17 cellular contexts compared by ENCODE assay signal in the genomic region with DNA sequence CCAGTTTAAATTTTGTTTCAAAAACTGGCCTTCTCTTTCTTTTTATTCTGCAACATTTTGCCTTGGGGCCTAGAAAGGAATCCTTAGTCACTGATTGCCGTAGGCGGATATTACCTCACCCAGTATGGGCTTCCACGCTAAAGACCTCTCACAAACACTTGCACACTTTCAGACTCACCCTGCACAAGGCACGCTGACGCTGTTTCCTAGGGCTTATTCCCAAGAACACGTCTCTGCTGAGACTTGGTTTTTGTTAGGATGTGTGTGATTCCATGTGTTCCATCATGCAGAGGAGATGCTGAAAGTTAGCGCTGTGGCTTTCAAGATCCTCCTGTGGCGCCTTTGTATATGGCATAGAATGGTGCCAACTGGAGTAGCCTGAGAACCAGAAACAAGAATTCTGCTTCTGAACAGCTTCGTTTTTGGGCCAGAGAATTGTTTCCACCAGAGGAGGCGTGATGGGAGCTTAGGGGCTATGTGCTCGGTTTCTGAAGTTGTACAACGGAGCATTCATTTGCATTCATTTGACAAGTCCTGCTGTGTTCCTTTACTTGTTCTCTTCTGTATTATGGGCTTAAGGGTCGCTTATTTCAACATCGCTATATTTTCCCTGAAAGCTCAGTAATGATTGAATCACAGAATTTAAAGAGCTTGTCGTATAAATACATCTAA.
A peak's percentile ranks its signal among the peaks of the same experiment; 100 is the strongest.
DNase-seq lines count a peak whose midpoint lies in the region; ATAC-seq, FAIRE-seq and TF ChIP-seq lines count a peak whose summit lies in the region.
"Had no signal": no experiment of that assay in that cellular context is flagged by ENCODE, and none has a peak within 500 bp of the region (broad histone marks: within the 10 kb centered on the region; RNA-seq: fewer than 3 reads in every experiment).

No MANE protein-coding gene starts in this region.

- H3K4me1 Mint-ChIP-seq in activated CD4-positive, alpha-beta T cell treated with anti-CD3 and anti-CD28 coated beads, Interleukin-2, amount 10 ng/mL, durations not matched to agents 7 days and 5 days: peaks cover 24% of the 10 kb centered on the region
- peaks cover 15% of the 10 kb centered on the region for H3K4me1 Mint-ChIP-seq in progenitor cell of endocrine pancreas (ENCODE audit: low read depth)

- H3K27ac ChIP-seq in mammary epithelial cell (ENCODE audit: insufficient read depth, low read depth, low read length) (peak overlapping the region; percentile 3), mesenchymal stem cell (ENCODE audit: low read length, poor library complexity, severe bottlenecking) (peak overlapping the region; percentile 36), smooth muscle cell (ENCODE audit: low read depth) (peak overlapping the region; percentile 89)

- H3F3A ChIP-seq in smooth muscle cell (ENCODE audit: low read depth): peaks cover 5% of the 10 kb centered on the region

- H3K9me3 ChIP-seq in mammary epithelial cell (replicated peaks; ENCODE audit: insufficient read depth, low read length) (no peaks in the 10 kb centered on the region), mesenchymal stem cell (ENCODE audit: control insufficient read depth, low read length) (no peaks in the 10 kb centered on the region), smooth muscle cell (replicated peaks; ENCODE audit: low read depth) (no peaks in the 10 kb centered on the region)

- no peak for TF ChIP-seq CTCF in mammary epithelial cell (conservative IDR thresholded peaks at IDR 0.05 in 1 of 2, IDR thresholded peaks at IDR 0.05 in 1 of 2; ENCODE audit: extremely low read depth in 1 of 2, insufficient read depth in 1 of 2, low read depth in 1 of 2, low read length in 2 of 2)
- no peak for TF ChIP-seq CTCF in smooth muscle cell (IDR thresholded peaks at IDR 0.05; ENCODE audit: borderline replicate concordance, insufficient read depth, poor library complexity, severe bottlenecking)
- TF ChIP-seq CTCF in progenitor cell of endocrine pancreas (IDR thresholded peaks at IDR 0.05; ENCODE audit: unreplicated experiment): no peak

- POLR2A ChIA-PET in activated CD4-positive, alpha-beta T cell treated with anti-CD3 and anti-CD28 coated beads, Interleukin-2, amount 10 ng/mL, durations not matched to agents 7 days and 5 days (lab: Charles Lee): no interaction called here

- H3K4me3 ChIP-seq in mammary epithelial cell (replicated peaks in 1 of 3; ENCODE audit: insufficient read depth in 1 of 3, low read depth in 2 of 3, low read length in 3 of 3): no peak overlapping the region
- no peak overlapping the region for H3K4me3 ChIP-seq in mesenchymal stem cell (ENCODE audit: insufficient read depth in 1 of 2, low read depth in 1 of 2, low read length in 2 of 2)
- no peak overlapping the region for H3K4me3 ChIP-seq in smooth muscle cell

- dilution Hi-C loops in mammary epithelial cell (cut with HindIII; ENCODE audit: low sequenced_read_pairs): no loop called here

- H3K23ac ChIP-seq in mesenchymal stem cell (ENCODE audit: low read length in 2 of 2): no peak overlapping the region

- H3K27me3 ChIP-seq in mammary epithelial cell (ENCODE audit: insufficient read depth, low read length): no peaks in the 10 kb centered on the region
- H3K27me3 ChIP-seq in mesenchymal stem cell (ENCODE audit: control insufficient read depth in 1 of 2, insufficient read depth in 1 of 2, low read length in 2 of 2): no peaks in the 10 kb centered on the region
- H3K27me3 ChIP-seq in smooth muscle cell (ENCODE audit: low read depth): no peaks in the 10 kb centered on the region

- no peak overlapping the region for H4K8ac ChIP-seq in mesenchymal stem cell (ENCODE audit: low read length)

- H2BK120ac ChIP-seq in mesenchymal stem cell (ENCODE audit: low read depth, low read length): no peak overlapping the region

- no peak overlapping the region for H3K4ac ChIP-seq in mesenchymal stem cell (ENCODE audit: low read depth in 1 of 2, low read length in 2 of 2)

- no peak for FAIRE-seq in H54 (lab: Jason Lieb, UNC)
- FAIRE-seq: A204.1 had no signal

- H4K20me1 ChIP-seq in mammary epithelial cell (ENCODE audit: insufficient read depth, low read length) (no peaks in the 10 kb centered on the region), smooth muscle cell (ENCODE audit: low read depth) (no peaks in the 10 kb centered on the region)

- ATAC-seq in HG03460 (IDR thresholded peaks at IDR 0.05; ENCODE audit: unreplicated experiment): no peak
- ATAC-seq: effector memory CD8-positive, alpha-beta T cell had no signal

- H3K79me2 ChIP-seq in mammary epithelial cell (ENCODE audit: insufficient read depth, low read length) (no peaks in the 10 kb centered on the region), smooth muscle cell (ENCODE audit: low read depth) (no peaks in the 10 kb centered on the region)

- H2AFZ ChIP-seq in mammary epithelial cell (ENCODE audit: low read depth, low read length) (peak overlapping the region; percentile 11), mesenchymal stem cell (ENCODE audit: low read depth, low read length) (no peak overlapping the region), smooth muscle cell (ENCODE audit: low read depth) (no peak overlapping the region)

- H3K79me1 ChIP-seq in mesenchymal stem cell (replicated peaks; ENCODE audit: low read length, poor library complexity, severe bottlenecking): peaks cover 10% of the 10 kb centered on the region

- no peak overlapping the region for H3K4me3 Mint-ChIP-seq in activated CD4-positive, alpha-beta T cell treated with anti-CD3 and anti-CD28 coated beads, Interleukin-2, amount 10 ng/mL, durations not matched to agents 7 days and 5 days
- no peak overlapping the region for H3K4me3 Mint-ChIP-seq in progenitor cell of endocrine pancreas (ENCODE audit: low read depth)
- H3K4me3 Mint-ChIP-seq: activated CD4-positive, alpha-beta T cell treated with anti-CD3 and anti-CD28 coated beads, Interleukin-2, amount 10 ng/mL, durations not matched to agents 24 days and 14 days; CD4-positive, alpha-beta memory T cell; effector memory CD8-positive, alpha-beta T cell had no signal

- H3K14ac ChIP-seq in mesenchymal stem cell (ENCODE audit: low read length in 2 of 2): no peak overlapping the region

- no peak overlapping the region for H4K91ac ChIP-seq in mesenchymal stem cell (ENCODE audit: low read length)

- peaks cover 30% of the 10 kb centered on the region for H3K4me1 ChIP-seq in mammary epithelial cell (ENCODE audit: insufficient read depth, low read length)
- peaks cover 10% of the 10 kb centered on the region for H3K4me1 ChIP-seq in mesenchymal stem cell (ENCODE audit: control insufficient read depth, insufficient read depth, low read depth, low read length)
- peaks cover 28% of the 10 kb centered on the region for H3K4me1 ChIP-seq in smooth muscle cell (ENCODE audit: low read depth)

- no peak for TF ChIP-seq POLR2A in H54 (IDR thresholded peaks at IDR 0.05; ENCODE audit: low read depth, low read length)

- H2AK5ac ChIP-seq in mesenchymal stem cell (ENCODE audit: low read length, severe bottlenecking): no peak overlapping the region

- H3K9ac ChIP-seq in mammary epithelial cell (ENCODE audit: insufficient read depth, low read length) (no peak overlapping the region), mesenchymal stem cell (ENCODE audit: low read length) (no peak overlapping the region), smooth muscle cell (ENCODE audit: low read depth) (peak overlapping the region; percentile 59)

- H3K36me3 ChIP-seq in mammary epithelial cell (ENCODE audit: insufficient read depth, low read length): no peaks in the 10 kb centered on the region
- no peaks in the 10 kb centered on the region for H3K36me3 ChIP-seq in mesenchymal stem cell (ENCODE audit: control insufficient read depth in 1 of 2, insufficient read depth in 2 of 2, low read depth in 1 of 2, low read length in 2 of 2)
- no peaks in the 10 kb centered on the region for H3K36me3 ChIP-seq in smooth muscle cell (ENCODE audit: low read depth)

- in situ Hi-C loops in mammary epithelial cell (cut with MboI; ENCODE audit: low sequenced_read_pairs in 2 of 2): no loop called here

- no TSS peak for BruUV-seq in mammary epithelial cell (replicated peaks; lab: Mats Ljungman, UMichigan)

- CTCF ChIA-PET in activated CD4-positive, alpha-beta T cell treated with anti-CD3 and anti-CD28 coated beads, Interleukin-2, amount 10 ng/mL, durations not matched to agents 7 days and 5 days (lab: Charles Lee): interaction anchor here (0.8 kb wide), 1 partner anchor 9 kb away, joined by 3 read pairs; no protein-coding TSS in a partner anchor
- CTCF ChIA-PET in mammary epithelial cell (lab: Charles Lee; ENCODE audit: low non-redundant PET): no interaction called here

- intact Hi-C loops in mammary epithelial cell (cut with micrococcal nuclease): loop anchor here (10.0 kb wide), 1 partner anchor 221 kb away; no protein-coding TSS in a partner anchor

- H3K18ac ChIP-seq in mesenchymal stem cell (ENCODE audit: low read depth in 1 of 2, low read length in 2 of 2): no peak overlapping the region

- no peak overlapping the region for H2BK12ac ChIP-seq in mesenchymal stem cell (ENCODE audit: low read length in 2 of 2)

- peaks cover 8% of the 10 kb centered on the region for H3K36me3 Mint-ChIP-seq in activated CD4-positive, alpha-beta T cell treated with anti-CD3 and anti-CD28 coated beads, Interleukin-2, amount 10 ng/mL, durations not matched to agents 7 days and 5 days (ENCODE audit: low read depth)
- no peaks in the 10 kb centered on the region for H3K36me3 Mint-ChIP-seq in progenitor cell of endocrine pancreas (ENCODE audit: insufficient read depth)

- 29% methylated on average over 14 of the region's 15 CpGs for WGBS in mammary epithelial cell (ENCODE audit: low coverage, missing lambda C conversion rate)
- WGBS in mesenchymal stem cell: 88% methylated on average over 12 of the region's 15 CpGs
- 68% methylated on average over 15 of the region's 15 CpGs for WGBS in smooth muscle cell (ENCODE audit: low lambda C conversion rate)

- H3K27me3 Mint-ChIP-seq in activated CD4-positive, alpha-beta T cell treated with anti-CD3 and anti-CD28 coated beads, Interleukin-2, amount 10 ng/mL, durations not matched to agents 7 days and 5 days: peaks cover 2% of the 10 kb centered on the region
- peaks cover 36% of the 10 kb centered on the region for H3K27me3 Mint-ChIP-seq in progenitor cell of endocrine pancreas
- H3K27me3 Mint-ChIP-seq: CD4-positive, alpha-beta memory T cell had no signal

- H2BK15ac ChIP-seq in mesenchymal stem cell (ENCODE audit: low read depth, poor library complexity, severe bottlenecking): no peak overlapping the region

- no peak overlapping the region for H2BK5ac ChIP-seq in mesenchymal stem cell (ENCODE audit: low read depth, low read length, poor library complexity, severe bottlenecking)

- H3K9me3 Mint-ChIP-seq in activated CD4-positive, alpha-beta T cell treated with anti-CD3 and anti-CD28 coated beads, Interleukin-2, amount 10 ng/mL, durations not matched to agents 7 days and 5 days: no peaks in the 10 kb centered on the region
- H3K9me3 Mint-ChIP-seq in progenitor cell of endocrine pancreas (ENCODE audit: low read depth): no peaks in the 10 kb centered on the region
- H3K9me3 Mint-ChIP-seq: activated CD4-positive, alpha-beta T cell treated with anti-CD3 and anti-CD28 coated beads, Interleukin-2, amount 10 ng/mL, durations not matched to agents 24 days and 14 days; CD4-positive, alpha-beta memory T cell; effector memory CD8-positive, alpha-beta T cell had no signal

- H3K4me2 ChIP-seq in mammary epithelial cell (ENCODE audit: insufficient read depth, low read depth, low read length) (no peak overlapping the region), mesenchymal stem cell (ENCODE audit: low read length, poor library complexity, severe bottlenecking) (no peak overlapping the region), smooth muscle cell (peak overlapping the region; percentile 55)

- no peak for DNase-seq in activated CD4-positive, alpha-beta T cell treated with anti-CD3 and anti-CD28 coated beads, Interleukin-2, amount 10 ng/mL, durations not matched to agents 7 days and 5 days
- DNase-seq in activated CD4-positive, alpha-beta T cell treated with anti-CD3 and anti-CD28 coated beads for 48 hours: no peak
- DNase-seq in mammary epithelial cell (peak; percentile 45), mesenchymal stem cell (no peak), smooth muscle cell (lab: John Stamatoyannopoulos, UW; ENCODE audit: unreplicated experiment) (no peak), H54 (ENCODE audit: insufficient read length, low spot score) (no peak), progenitor cell of endocrine pancreas (ENCODE audit: low spot score, unreplicated experiment) (no peak)
- DNase-seq: activated CD4-positive, alpha-beta T cell treated with anti-CD3 and anti-CD28 coated beads, Interleukin-2, amount 10 ng/mL, durations not matched to agents 24 days and 14 days; amniotic stem cell; CD4-positive, alpha-beta memory T cell; effector memory CD8-positive, alpha-beta T cell; islet precursor cell; NCI-H187 treated with DMSO at 0.1 percent for 48 hours; stimulated activated CD4-positive, alpha-beta T cell treated with anti-CD3 and anti-CD28 coated beads, Interleukin-4, amount 100 ng/mL, for 24 hours; T1000 had no signal

- peak overlapping the region; percentile 11 for H3K27ac Mint-ChIP-seq in activated CD4-positive, alpha-beta T cell treated with anti-CD3 and anti-CD28 coated beads, Interleukin-2, amount 10 ng/mL, durations not matched to agents 7 days and 5 days
- no peak overlapping the region for H3K27ac Mint-ChIP-seq in progenitor cell of endocrine pancreas
- H3K27ac Mint-ChIP-seq: activated CD4-positive, alpha-beta T cell treated with anti-CD3 and anti-CD28 coated beads, Interleukin-2, amount 10 ng/mL, durations not matched to agents 24 days and 14 days had no signal

Comparison
In these comparisons a context has a peak if more than half of its experiments do, and no peak if none do; other contexts are left out.
1. H3K27ac ChIP-seq: peak in every context shown above with its lines; median percentile 89 in smooth muscle cell; 36 in mesenchymal stem cell; 3 in mammary epithelial cell.